11 cellular contexts compared by ENCODE assay signal in genomic region chr2:7012141-7012809, GRCh38.
A peak's percentile ranks its signal among the peaks of the same experiment; 100 is the strongest.
DNase-seq lines count a peak whose midpoint lies in the region; ATAC-seq, FAIRE-seq and TF ChIP-seq lines count a peak whose summit lies in the region.
"Had no signal": no experiment of that assay in that cellular context is flagged by ENCODE, and none has a peak within 500 bp of the region (broad histone marks: within the 10 kb centered on the region; RNA-seq: fewer than 3 reads in every experiment).

No MANE protein-coding gene starts in this region.

- H3K4me1 ChIP-seq in heart right ventricle: peaks cover 31 to 100% (median 97%) of the 10 kb centered on the region in 9 donors
- peaks cover 22 to 29% of the 10 kb centered on the region in 2 donors for H3K4me1 ChIP-seq in uterus
- peaks cover 6% of the 10 kb centered on the region for H3K4me1 ChIP-seq in A673 (ENCODE audit: insufficient read depth, low read length, poor library complexity, severe bottlenecking)
- no peaks in the 10 kb centered on the region for H3K4me1 ChIP-seq in small intestine (ENCODE audit: control insufficient read depth in 2 of 2, insufficient read depth in 1 of 2, low read depth in 1 of 2, low read length in 1 of 2)

- H3K4me1 Mint-ChIP-seq in activated naive CD4-positive, alpha-beta T cell treated with anti-CD3 and anti-CD28 coated beads for 36 hours (ENCODE audit: low read depth): peaks cover 47% of the 10 kb centered on the region

- no peaks in the 10 kb centered on the region for H3K36me3 ChIP-seq in heart right ventricle
- no peaks in the 10 kb centered on the region for H3K36me3 ChIP-seq in uterus
- H3K36me3 ChIP-seq in A673 (ENCODE audit: insufficient read depth, low read length, poor library complexity, severe bottlenecking): no peaks in the 10 kb centered on the region
- no peaks in the 10 kb centered on the region for H3K36me3 ChIP-seq in small intestine (ENCODE audit: control insufficient read depth in 2 of 2, insufficient read depth in 2 of 2, low read length in 2 of 2)
- H3K36me3 ChIP-seq: WERI-Rb-1 had no signal

- in situ Hi-C loops in SK-MEL-5 (cut with HindIII; ENCODE audit: low pct_unique_long_range_greater_than_20kb, low sequenced_read_pairs): no loop called here

- peak overlapping the region in 6 of 10 donors; percentile 3 to 89 (median 27) for H3K27ac ChIP-seq in heart right ventricle
- peak overlapping the region; percentile 78 to 91 for H3K27ac ChIP-seq in uterus
- no peak overlapping the region for H3K27ac ChIP-seq in A673 (ENCODE audit: low read depth, low read length, poor library complexity, severe bottlenecking)
- H3K27ac ChIP-seq in small intestine (ENCODE audit: low read depth in 1 of 2, low read length in 1 of 2): no peak overlapping the region
- H3K27ac ChIP-seq: WERI-Rb-1 had no signal

- no peaks in the 10 kb centered on the region for H3K27me3 Mint-ChIP-seq in activated naive CD4-positive, alpha-beta T cell treated with anti-CD3 and anti-CD28 coated beads for 36 hours (ENCODE audit: low read depth)
- H3K27me3 Mint-ChIP-seq: activated naive CD4-positive, alpha-beta T cell treated with anti-CD3 and anti-CD28 coated beads, Interleukin-2, amount 10 ng/mL, durations not matched to agents 7 days and 5 days had no signal

- no TSS peak for BruUV-seq in A673 (replicated peaks; lab: Mats Ljungman, UMichigan)

- intact Hi-C loops in activated naive CD4-positive, alpha-beta T cell treated with anti-CD3 and anti-CD28 coated beads for 36 hours (cut with micrococcal nuclease): loop anchor here (2.0 kb wide), 1 partner anchor 95 kb away; the partner anchor contains the start of gene RNF144A
- intact Hi-C loops in heart right ventricle (cut with DNase I) (loop anchor here in 1 of 10 donors (5.0 kb wide), 1 partner anchor 95 kb away; the partner anchor contains the start of gene RNF144A), uterus (cut with DNase I; ENCODE audit: low total_unique reads) (no loop called here), A673 (cut with micrococcal nuclease; ENCODE audit: unreplicated experiment) (no loop called here)

- H3K9me3 ChIP-seq in heart right ventricle (no peaks in the 10 kb centered on the region), uterus (no peaks in the 10 kb centered on the region), A673 (ENCODE audit: low read depth, low read length, poor library complexity, severe bottlenecking) (no peaks in the 10 kb centered on the region), small intestine (ENCODE audit: control insufficient read depth, low read depth) (no peaks in the 10 kb centered on the region)

- no peak for FAIRE-seq in small intestine (lab: Jason Lieb, UNC)

- no peak for TF ChIP-seq POLR2A in uterus (IDR thresholded peaks at IDR 0.05)

- peaks cover 8% of the 10 kb centered on the region for H3K36me3 Mint-ChIP-seq in activated naive CD4-positive, alpha-beta T cell treated with anti-CD3 and anti-CD28 coated beads for 36 hours (ENCODE audit: low read depth)

- H3K4me3 Mint-ChIP-seq in activated naive CD4-positive, alpha-beta T cell treated with anti-CD3 and anti-CD28 coated beads for 36 hours: no peak overlapping the region
- H3K4me3 Mint-ChIP-seq: activated naive CD4-positive, alpha-beta T cell treated with anti-CD3 and anti-CD28 coated beads, Interleukin-2, amount 10 ng/mL, durations not matched to agents 7 days and 5 days had no signal

- DNase-seq in activated naive CD4-positive, alpha-beta T cell treated with anti-CD3 and anti-CD28 coated beads for 36 hours: peak; percentile 20
- no peak for DNase-seq in activated naive CD4-positive, alpha-beta T cell treated with Interleukin-2 at 50 U/mL for 16 hours
- peak; percentile 21 for DNase-seq in SK-MEL-5 (ENCODE audit: low read depth, low spot score)
- DNase-seq in heart right ventricle: peak; percentile 59 to 60
- no peak for DNase-seq in uterus
- no peak for DNase-seq in A673 (ENCODE audit: low spot score)
- DNase-seq in SKM-1 treated with dmso at 0.1 percent for 144 hours (lab: John Stamatoyannopoulos, UW; ENCODE audit: unreplicated experiment): no peak
- no peak for DNase-seq in small intestine
- DNase-seq: activated naive CD4-positive, alpha-beta T cell treated with anti-CD3 and anti-CD28 coated beads, Interleukin-2, amount 10 ng/mL, durations not matched to agents 7 days and 5 days; mesendoderm; WERI-Rb-1 had no signal

- H3K27me3 ChIP-seq in heart right ventricle: no peaks in the 10 kb centered on the region
- no peaks in the 10 kb centered on the region for H3K27me3 ChIP-seq in uterus
- H3K27me3 ChIP-seq in A673 (replicated peaks; ENCODE audit: insufficient read depth, low read depth, low read length, poor library complexity): no peaks in the 10 kb centered on the region
- no peaks in the 10 kb centered on the region for H3K27me3 ChIP-seq in small intestine (ENCODE audit: control insufficient read depth in 2 of 2, insufficient read depth in 2 of 2, low read length in 2 of 2)

- CTCF ChIA-PET in activated naive CD4-positive, alpha-beta T cell treated with anti-CD3 and anti-CD28 coated beads for 36 hours (lab: Charles Lee): interaction anchor here (0.6 to 3.4 kb wide), 3 partner anchors 116 to 1768 kb away, joined by 3 to 36 read pairs (median 4); no protein-coding TSS in a partner anchor
- CTCF ChIA-PET in A673 (lab: Charles Lee): no interaction called here

- no peaks in the 10 kb centered on the region for H3K9me3 Mint-ChIP-seq in activated naive CD4-positive, alpha-beta T cell treated with anti-CD3 and anti-CD28 coated beads for 36 hours
- H3K9me3 Mint-ChIP-seq: activated naive CD4-positive, alpha-beta T cell treated with anti-CD3 and anti-CD28 coated beads, Interleukin-2, amount 10 ng/mL, durations not matched to agents 7 days and 5 days had no signal

- no peak for TF ChIP-seq CTCF in heart right ventricle (IDR thresholded peaks at IDR 0.05)
- TF ChIP-seq CTCF in uterus (IDR thresholded peaks at IDR 0.05): no peak
- no peak for TF ChIP-seq CTCF in A673 (conservative IDR thresholded peaks at IDR 0.05; ENCODE audit: low read depth, low read length)

- POLR2A ChIA-PET in A673 (lab: Charles Lee; ENCODE audit: low non-redundant PET): interaction anchor here (0.6 kb wide), 1 partner anchor 1734 kb away, joined by 3 read pairs; no protein-coding TSS in a partner anchor

- WGBS in heart right ventricle, 2 donors: 58 to 73% methylated on average over 7 of the region's 7 CpGs
- WGBS in small intestine, 3 donors: 94 to 99% (median 96%) methylated on average over 7 of the region's 7 CpGs

- H3K4me3 ChIP-seq in heart right ventricle: no peak overlapping the region
- H3K4me3 ChIP-seq in uterus: no peak overlapping the region
- H3K4me3 ChIP-seq in A673 (ENCODE audit: low read depth, low read length, poor library complexity, severe bottlenecking): no peak overlapping the region
- H3K4me3 ChIP-seq in small intestine (ENCODE audit: low read depth in 1 of 2, low read length in 2 of 2): no peak overlapping the region

- ATAC-seq in heart right ventricle: peak in 6 of 8 donors; percentile 2 to 67 (median 44)

- H3K27ac Mint-ChIP-seq in activated naive CD4-positive, alpha-beta T cell treated with anti-CD3 and anti-CD28 coated beads for 36 hours: peak overlapping the region; percentile 25
- H3K27ac Mint-ChIP-seq: activated naive CD4-positive, alpha-beta T cell treated with anti-CD3 and anti-CD28 coated beads, Interleukin-2, amount 10 ng/mL, durations not matched to agents 7 days and 5 days had no signal

Comparison
In these comparisons a context has a peak if more than half of its experiments do, and no peak if none do; other contexts are left out.
1. DNase-seq: peak in activated naive CD4-positive, alpha-beta T cell treated with anti-CD3 and anti-CD28 coated beads for 36 hours (single experiment), SK-MEL-5 (single experiment) and heart right ventricle (2 of 2); none in activated naive CD4-positive, alpha-beta T cell treated with Interleukin-2 at 50 U/mL for 16 hours (single experiment), uterus (0 of 2), A673 (single experiment), SKM-1 treated with dmso at 0.1 percent for 144 hours (single experiment) and small intestine (single experiment).
2. H3K27ac ChIP-seq: peak in heart right ventricle (6 of 10) and uterus (2 of 2); none in A673 (single experiment) and small intestine (0 of 2).